In genomic region chr17:76026714-76027158, GRCh38 we compare ENCODE assay signal across 13 cellular contexts. TPM values are rescaled to one million over a fixed set of nuclear protein-coding genes. Genes with fewer than 3 reads are reported as not detected.
DNase-seq lines count a peak whose midpoint lies in the region; ATAC-seq and TF ChIP-seq lines count a peak whose summit lies in the region.
"Had no signal": no experiment of that assay in that cellular context is flagged by ENCODE, and none has a peak within 500 bp of the region (broad histone marks: within the 10 kb centered on the region; RNA-seq: fewer than 3 reads in every experiment).

No MANE protein-coding gene starts in this region.

- no peak overlapping the region for H3K27ac Mint-ChIP-seq in type B pancreatic cell
- H3K27ac Mint-ChIP-seq: activated CD8-positive, alpha-beta T cell treated with anti-CD3 and anti-CD28 coated beads, Interleukin-2, amount 10 ng/mL, durations not matched to agents 7 days and 5 days; CD14-positive monocyte had no signal

- H3K14ac ChIP-seq in mesenchymal stem cell (ENCODE audit: low read length in 2 of 2): no peak overlapping the region

- H4K91ac ChIP-seq in mesenchymal stem cell (ENCODE audit: low read length): no peak overlapping the region

- H3K4me1 Mint-ChIP-seq in type B pancreatic cell (ENCODE audit: unreplicated experiment): peaks cover 16% of the 10 kb centered on the region

- TF ChIP-seq EP300 in esophagus muscularis mucosa (IDR thresholded peaks at IDR 0.05): no peak

- H2BK12ac ChIP-seq in mesenchymal stem cell (ENCODE audit: low read length in 2 of 2): no peak overlapping the region

- H3K4me2 ChIP-seq in mesenchymal stem cell (ENCODE audit: low read length, poor library complexity, severe bottlenecking): no peak overlapping the region

- ATAC-seq in HG03196 (IDR thresholded peaks at IDR 0.05; ENCODE audit: unreplicated experiment): no peak
- ATAC-seq: activated CD8-positive, alpha-beta T cell treated with anti-CD3 and anti-CD28 coated beads, Interleukin-2, amount 10 ng/mL, durations not matched to agents 7 days and 5 days had no signal

- H3K27me3 Mint-ChIP-seq in type B pancreatic cell: no peaks in the 10 kb centered on the region

- intact Hi-C loops in esophagus muscularis mucosa (cut with DNase I): no loop called here

- H3K18ac ChIP-seq in mesenchymal stem cell (ENCODE audit: low read depth in 1 of 2, low read length in 2 of 2): no peak overlapping the region

- no peak for TF ChIP-seq CTCF in type B pancreatic cell (conservative IDR thresholded peaks at IDR 0.05)
- no peak for TF ChIP-seq CTCF in esophagus muscularis mucosa (IDR thresholded peaks at IDR 0.05)

- no peak overlapping the region for H2BK120ac ChIP-seq in mesenchymal stem cell (ENCODE audit: low read depth, low read length)

- H3K27me3 ChIP-seq in duodenal mucosa (ENCODE audit: control insufficient read depth in 1 of 2, insufficient read depth in 2 of 2, low read length in 2 of 2) (peaks cover 0 to 3% of the 10 kb centered on the region in 2 donors), mesenchymal stem cell (ENCODE audit: control insufficient read depth in 1 of 2, insufficient read depth in 1 of 2, low read length in 2 of 2) (peaks cover 0 to 25% of the 10 kb centered on the region in 2 experiments), esophagus muscularis mucosa (peaks cover 0 to 10% (median 0%) of the 10 kb centered on the region in 4 donors)

- H4K8ac ChIP-seq in mesenchymal stem cell (ENCODE audit: low read length): no peak overlapping the region

- peak; percentile 65 for DNase-seq in HT-29 (ENCODE audit: low spot score)
- DNase-seq in mesenchymal stem cell: no peak
- no peak for DNase-seq in type B pancreatic cell (ENCODE audit: extremely low spot score, unreplicated experiment)
- DNase-seq in activated effector memory CD4-positive, alpha-beta T cell treated with Interleukin-2 at 50 U/mL for 16 hours: no peak
- DNase-seq in esophagus muscularis mucosa (ENCODE audit: extremely low spot score): no peak
- DNase-seq: activated CD8-positive, alpha-beta T cell treated with anti-CD3 and anti-CD28 coated beads, Interleukin-2, amount 10 ng/mL, durations not matched to agents 7 days and 5 days; amniotic stem cell; NCI-H2171 treated with DMSO at 0.1 percent for 48 hours had no signal

- H3K79me1 ChIP-seq in mesenchymal stem cell (replicated peaks; ENCODE audit: low read length, poor library complexity, severe bottlenecking): no peaks in the 10 kb centered on the region

- peak overlapping the region; percentile 79 for H3K4me3 Mint-ChIP-seq in type B pancreatic cell
- H3K4me3 Mint-ChIP-seq: activated CD8-positive, alpha-beta T cell treated with anti-CD3 and anti-CD28 coated beads, Interleukin-2, amount 10 ng/mL, durations not matched to agents 7 days and 5 days; CD14-positive monocyte had no signal

- H3K4me3 ChIP-seq in duodenal mucosa (ENCODE audit: low read depth in 1 of 2, low read length in 2 of 2) (peak overlapping the region; percentile 52 to 58), mesenchymal stem cell (ENCODE audit: insufficient read depth in 1 of 2, low read depth in 1 of 2, low read length in 2 of 2) (no peak overlapping the region), esophagus muscularis mucosa (no peak overlapping the region)
- H3K4me3 ChIP-seq: SK-N-MC had no signal

- H3K9me3 ChIP-seq in duodenal mucosa (ENCODE audit: control insufficient read depth in 1 of 2, low read length in 2 of 2) (no peaks in the 10 kb centered on the region), mesenchymal stem cell (ENCODE audit: control insufficient read depth, low read length) (no peaks in the 10 kb centered on the region), esophagus muscularis mucosa (no peaks in the 10 kb centered on the region)

- H2AFZ ChIP-seq in mesenchymal stem cell (ENCODE audit: low read depth, low read length): no peak overlapping the region

- no peaks in the 10 kb centered on the region for H3K9me3 Mint-ChIP-seq in type B pancreatic cell

- peak overlapping the region; percentile 3 for H2AK5ac ChIP-seq in mesenchymal stem cell (ENCODE audit: low read length, severe bottlenecking)

- WGBS in mesenchymal stem cell: 86% methylated on average over 14 of the region's 15 CpGs
- 75% methylated on average over 1 of the region's 15 CpGs for WGBS in esophagus muscularis mucosa

- peak overlapping the region; percentile 20 for H3K27ac ChIP-seq in duodenal mucosa (ENCODE audit: low read depth, low read length)
- no peak overlapping the region for H3K27ac ChIP-seq in mesenchymal stem cell (ENCODE audit: low read length, poor library complexity, severe bottlenecking)
- no peak overlapping the region for H3K27ac ChIP-seq in esophagus muscularis mucosa (replicated peaks in 1 of 4)
- H3K27ac ChIP-seq: SK-N-MC had no signal

- no peak overlapping the region for H2BK5ac ChIP-seq in mesenchymal stem cell (ENCODE audit: low read depth, low read length, poor library complexity, severe bottlenecking)

- no peaks in the 10 kb centered on the region for H3K36me3 Mint-ChIP-seq in type B pancreatic cell
- H3K36me3 Mint-ChIP-seq: CD14-positive monocyte had no signal

- H3K4ac ChIP-seq in mesenchymal stem cell (ENCODE audit: low read depth in 1 of 2, low read length in 2 of 2): no peak overlapping the region

- H2BK15ac ChIP-seq in mesenchymal stem cell (ENCODE audit: low read depth, poor library complexity, severe bottlenecking): peak overlapping the region; percentile 48

- H3K23ac ChIP-seq in mesenchymal stem cell (ENCODE audit: low read length in 2 of 2): no peak overlapping the region

- H3K36me3 ChIP-seq in duodenal mucosa (ENCODE audit: control insufficient read depth in 1 of 2, insufficient read depth in 2 of 2, low read length in 2 of 2) (peaks cover 0 to 9% of the 10 kb centered on the region in 2 donors), mesenchymal stem cell (ENCODE audit: control insufficient read depth in 1 of 2, insufficient read depth in 2 of 2, low read depth in 1 of 2, low read length in 2 of 2) (no peaks in the 10 kb centered on the region), esophagus muscularis mucosa (no peaks in the 10 kb centered on the region)

- H3K4me1 ChIP-seq in duodenal mucosa (ENCODE audit: control insufficient read depth in 1 of 2, insufficient read depth in 2 of 2, low read length in 2 of 2) (peaks cover 5 to 32% of the 10 kb centered on the region in 2 donors), mesenchymal stem cell (ENCODE audit: control insufficient read depth, insufficient read depth, low read depth, low read length) (peaks cover 20% of the 10 kb centered on the region), esophagus muscularis mucosa (peaks cover 0 to 4% (median 0%) of the 10 kb centered on the region in 4 donors)

- TF ChIP-seq POLR2A in esophagus muscularis mucosa (IDR thresholded peaks at IDR 0.05; ENCODE audit: low read depth): no peak

- H3K9ac ChIP-seq in duodenal mucosa (ENCODE audit: low read depth in 1 of 2, low read length in 2 of 2): peak overlapping the region in 1 of 2 donors; percentile 63
- no peak overlapping the region for H3K9ac ChIP-seq in mesenchymal stem cell (ENCODE audit: low read length)

RNA-seq across cellular contexts. Expression of gene EVPL, which starts 0.4 kb away (rescaled TPM):
- total RNA-seq in HT-29 (2014; rRNA removed; shearing (Covaris generic)): 40.1 and 42.1 TPM in 2 replicates
- polyA plus RNA-seq in mesenchymal stem cell (2013, experiment 1 of 2): not detected
- not detected for polyA plus RNA-seq in mesenchymal stem cell (2013, experiment 2 of 2)
- total RNA-seq in type B pancreatic cell (ENCODE audit: low replicate concordance): 31.9 and 116 TPM in 2 replicates
- 1 to 10 TPM in 2 of 4 donors, under 1 TPM in 2; 0.19 to 2.1 (median 1.1) TPM for total RNA-seq in esophagus muscularis mucosa
- total RNA-seq: osteocyte had no signal
- polyA plus RNA-seq: CD14-positive monocyte had no signal

RNA-seq across cellular contexts. Expression of gene CDK3, which starts 26.1 kb away (rescaled TPM):
- 9.5 and 11.5 TPM in 2 replicates for total RNA-seq in HT-29 (2014; rRNA removed; shearing (Covaris generic))
- polyA plus RNA-seq in mesenchymal stem cell (2013, experiment 1 of 2): 3.5 TPM
- polyA plus RNA-seq in mesenchymal stem cell (2013, experiment 2 of 2): 3.1 TPM
- total RNA-seq in type B pancreatic cell (ENCODE audit: low replicate concordance) (11.5 and 14.1 TPM in 2 replicates), esophagus muscularis mucosa (1 to 10 TPM in 2 of 4 donors, under 1 TPM in 1, not detected in 1; 0.65 to 2.2 (median 1.2) TPM)
- polyA plus RNA-seq: CD14-positive monocyte had no signal

RNA-seq across cellular contexts. Expression of gene SRP68, which starts 45.6 kb away (rescaled TPM):
- total RNA-seq in HT-29 (2014; rRNA removed; shearing (Covaris generic)): 21.3 and 23.9 TPM in 2 replicates
- 56.0 TPM for polyA plus RNA-seq in mesenchymal stem cell (2013, experiment 1 of 2)
- 57.0 TPM for polyA plus RNA-seq in mesenchymal stem cell (2013, experiment 2 of 2)
- total RNA-seq in type B pancreatic cell (ENCODE audit: low replicate concordance) (86.7 and 89.6 TPM in 2 replicates), esophagus muscularis mucosa (10 to 100 TPM; 41.9 to 56.9 (median 50.0) TPM)

RNA-seq across cellular contexts. Expression of gene TEN1, which starts 47.7 kb away (rescaled TPM):
- 48.6 and 56.2 TPM in 2 replicates for total RNA-seq in HT-29 (2014; rRNA removed; shearing (Covaris generic))
- 21.3 TPM for polyA plus RNA-seq in mesenchymal stem cell (2013, experiment 1 of 2)
- polyA plus RNA-seq in mesenchymal stem cell (2013, experiment 2 of 2): 20.5 TPM
- 15.9 and 31.2 TPM in 2 replicates for total RNA-seq in type B pancreatic cell (ENCODE audit: low replicate concordance)
- 10 to 100 TPM in 3 of 4 donors, 1 to 10 TPM in 1; 4.6 to 11.3 (median 10.7) TPM for total RNA-seq in esophagus muscularis mucosa

RNA-seq across cellular contexts. Expression of gene ACOX1, which starts 47.8 kb away (rescaled TPM):
- 32.1 and 46.5 TPM in 2 replicates for total RNA-seq in HT-29 (2014; rRNA removed; shearing (Covaris generic))
- polyA plus RNA-seq in mesenchymal stem cell (2013, experiment 1 of 2): 14.7 TPM
- 14.0 TPM for polyA plus RNA-seq in mesenchymal stem cell (2013, experiment 2 of 2)
- total RNA-seq in type B pancreatic cell (ENCODE audit: low replicate concordance): 48.5 and 84.6 TPM in 2 replicates
- total RNA-seq in esophagus muscularis mucosa: 10 to 100 TPM; 45.3 to 57.4 (median 48.9) TPM

Comparison
In these comparisons a context has a peak if more than half of its experiments do, and no peak if none do; other contexts are left out.
1. H3K4me3 ChIP-seq: peak in duodenal mucosa (2 of 2); none in mesenchymal stem cell (0 of 2) and esophagus muscularis mucosa (0 of 4).
2. RNA of gene EVPL, which starts 0.4 kb away (total RNA-seq): 40.1 to 42.1 TPM in HT-29 and 31.9 to 116 TPM in type B pancreatic cell; 0.19 to 2.1 TPM in esophagus muscularis mucosa; every median in the first group is over 10 times any median in the second.